ENCODE assay signal across 2 cellular contexts in the genomic region with DNA sequence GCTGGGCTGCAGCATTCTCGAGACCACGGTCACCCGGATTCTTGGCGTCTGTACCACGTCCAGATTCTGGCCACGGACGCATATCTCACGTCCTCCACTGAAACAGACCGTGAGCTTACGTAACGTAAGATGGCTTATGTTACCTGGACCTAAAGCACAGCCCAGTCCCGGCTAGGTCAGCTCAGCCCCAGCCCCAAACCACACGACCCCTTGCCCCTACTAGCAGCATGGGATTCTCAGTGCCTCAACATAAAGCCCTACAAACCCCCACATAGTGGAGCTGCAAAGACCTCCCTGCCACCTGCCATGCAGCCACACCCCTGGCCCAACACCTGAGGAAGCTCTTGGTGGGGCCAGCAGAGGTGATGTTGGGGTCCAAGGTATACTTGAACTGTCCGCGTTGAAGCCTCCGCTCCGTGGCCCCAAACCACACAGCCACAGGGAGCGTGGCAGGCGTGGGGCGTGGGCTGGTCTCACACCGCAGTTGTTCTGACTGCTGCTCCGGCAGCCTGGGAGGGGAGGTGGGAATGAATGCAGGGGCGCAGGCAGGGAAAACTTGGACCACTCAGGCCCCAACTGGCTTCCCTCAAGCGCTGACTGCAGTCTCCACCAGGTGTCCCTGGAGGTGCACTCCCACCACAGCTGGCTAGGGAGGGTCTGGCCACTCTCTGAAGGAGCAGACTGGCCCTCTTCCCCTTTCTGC.
TF ChIP-seq lines count a peak whose summit lies in the region.

No MANE protein-coding gene starts in this region.

TF ChIP-seq in GM23338, 12 proteins besides CTCF, POLR2A, EP300 and RAD21:
- TF ChIP-seq JUNB (IDR thresholded peaks at IDR 0.05; ENCODE audit: unreplicated experiment) (no peak), STAT1 (IDR thresholded peaks at IDR 0.05; ENCODE audit: unreplicated experiment) (no peak), NANOG (IDR thresholded peaks at IDR 0.05; ENCODE audit: borderline replicate concordance) (no peak), POLR2AphosphoS5 (IDR thresholded peaks at IDR 0.05; ENCODE audit: low read depth) (no peak; the same call in 1 of the 2 replicates), ZNF331 (CRISPR knock-in tag; IDR thresholded peaks at IDR 0.05; ENCODE audit: low read depth) (no peak)

TF ChIP-seq in SK-N-SH treated with all-trans-retinoic acid at 6 μM for 48 hours, 23 proteins besides CTCF, POLR2A, EP300 and RAD21:
- TF ChIP-seq TOX (CRISPR knock-in tag; IDR thresholded peaks at IDR 0.05; ENCODE audit: borderline replicate concordance) (no peak), BACH2 (CRISPR knock-in tag; IDR thresholded peaks at IDR 0.05; ENCODE audit: borderline replicate concordance) (no peak), ZNF565 (CRISPR knock-in tag; conservative IDR thresholded peaks at IDR 0.05; ENCODE audit: low read depth) (no peak), ISL1 (CRISPR knock-in tag; IDR thresholded peaks at IDR 0.05) (no peak), PPARA (CRISPR knock-in tag; IDR thresholded peaks at IDR 0.05; ENCODE audit: borderline replicate concordance) (no peak), SNAI2 (CRISPR knock-in tag; IDR thresholded peaks at IDR 0.05) (no peak), OSR1 (CRISPR knock-in tag; IDR thresholded peaks at IDR 0.05) (no peak), ZFP30 (CRISPR knock-in tag; IDR thresholded peaks at IDR 0.05) (no peak), GLIS3 (CRISPR knock-in tag; IDR thresholded peaks at IDR 0.05) (no peak), ZNF70 (CRISPR knock-in tag; IDR thresholded peaks at IDR 0.05) (no peak), ESRRG (CRISPR knock-in tag; IDR thresholded peaks at IDR 0.05) (no peak), ZNF8 (CRISPR knock-in tag; IDR thresholded peaks at IDR 0.05) (no peak)
- TF ChIP-seq, protein P1, sequence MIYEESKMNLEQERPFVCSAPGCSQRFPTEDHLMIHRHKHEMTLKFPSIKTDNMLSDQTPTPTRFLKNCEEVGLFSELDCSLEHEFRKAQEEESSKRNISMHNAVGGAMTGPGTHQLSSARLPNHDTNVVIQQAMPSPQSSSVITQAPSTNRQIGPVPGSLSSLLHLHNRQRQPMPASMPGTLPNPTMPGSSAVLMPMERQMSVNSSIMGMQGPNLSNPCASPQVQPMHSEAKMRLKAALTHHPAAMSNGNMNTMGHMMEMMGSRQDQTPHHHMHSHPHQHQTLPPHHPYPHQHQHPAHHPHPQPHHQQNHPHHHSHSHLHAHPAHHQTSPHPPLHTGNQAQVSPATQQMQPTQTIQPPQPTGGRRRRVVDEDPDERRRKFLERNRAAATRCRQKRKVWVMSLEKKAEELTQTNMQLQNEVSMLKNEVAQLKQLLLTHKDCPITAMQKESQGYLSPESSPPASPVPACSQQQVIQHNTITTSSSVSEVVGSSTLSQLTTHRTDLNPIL (CRISPR knock-in tag; IDR thresholded peaks at IDR 0.05; ENCODE audit: low read depth) = no peak
- TF ChIP-seq, protein P2, sequence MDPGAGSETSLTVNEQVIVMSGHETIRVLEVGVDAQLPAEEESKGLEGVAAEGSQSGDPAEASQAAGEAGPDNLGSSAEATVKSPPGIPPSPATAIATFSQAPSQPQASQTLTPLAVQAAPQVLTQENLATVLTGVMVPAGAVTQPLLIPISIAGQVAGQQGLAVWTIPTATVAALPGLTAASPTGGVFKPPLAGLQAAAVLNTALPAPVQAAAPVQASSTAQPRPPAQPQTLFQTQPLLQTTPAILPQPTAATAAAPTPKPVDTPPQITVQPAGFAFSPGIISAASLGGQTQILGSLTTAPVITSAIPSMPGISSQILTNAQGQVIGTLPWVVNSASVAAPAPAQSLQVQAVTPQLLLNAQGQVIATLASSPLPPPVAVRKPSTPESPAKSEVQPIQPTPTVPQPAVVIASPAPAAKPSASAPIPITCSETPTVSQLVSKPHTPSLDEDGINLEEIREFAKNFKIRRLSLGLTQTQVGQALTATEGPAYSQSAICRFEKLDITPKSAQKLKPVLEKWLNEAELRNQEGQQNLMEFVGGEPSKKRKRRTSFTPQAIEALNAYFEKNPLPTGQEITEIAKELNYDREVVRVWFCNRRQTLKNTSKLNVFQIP (CRISPR knock-in tag; IDR thresholded peaks at IDR 0.05; ENCODE audit: borderline replicate concordance, low read depth) = no peak
- TF ChIP-seq, protein P3, sequence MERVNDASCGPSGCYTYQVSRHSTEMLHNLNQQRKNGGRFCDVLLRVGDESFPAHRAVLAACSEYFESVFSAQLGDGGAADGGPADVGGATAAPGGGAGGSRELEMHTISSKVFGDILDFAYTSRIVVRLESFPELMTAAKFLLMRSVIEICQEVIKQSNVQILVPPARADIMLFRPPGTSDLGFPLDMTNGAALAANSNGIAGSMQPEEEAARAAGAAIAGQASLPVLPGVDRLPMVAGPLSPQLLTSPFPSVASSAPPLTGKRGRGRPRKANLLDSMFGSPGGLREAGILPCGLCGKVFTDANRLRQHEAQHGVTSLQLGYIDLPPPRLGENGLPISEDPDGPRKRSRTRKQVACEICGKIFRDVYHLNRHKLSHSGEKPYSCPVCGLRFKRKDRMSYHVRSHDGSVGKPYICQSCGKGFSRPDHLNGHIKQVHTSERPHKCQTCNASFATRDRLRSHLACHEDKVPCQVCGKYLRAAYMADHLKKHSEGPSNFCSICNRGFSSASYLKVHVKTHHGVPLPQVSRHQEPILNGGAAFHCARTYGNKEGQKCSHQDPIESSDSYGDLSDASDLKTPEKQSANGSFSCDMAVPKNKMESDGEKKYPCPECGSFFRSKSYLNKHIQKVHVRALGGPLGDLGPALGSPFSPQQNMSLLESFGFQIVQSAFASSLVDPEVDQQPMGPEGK (CRISPR knock-in tag; IDR thresholded peaks at IDR 0.05; ENCODE audit: borderline replicate concordance) = no peak
- TF ChIP-seq, protein P4, sequence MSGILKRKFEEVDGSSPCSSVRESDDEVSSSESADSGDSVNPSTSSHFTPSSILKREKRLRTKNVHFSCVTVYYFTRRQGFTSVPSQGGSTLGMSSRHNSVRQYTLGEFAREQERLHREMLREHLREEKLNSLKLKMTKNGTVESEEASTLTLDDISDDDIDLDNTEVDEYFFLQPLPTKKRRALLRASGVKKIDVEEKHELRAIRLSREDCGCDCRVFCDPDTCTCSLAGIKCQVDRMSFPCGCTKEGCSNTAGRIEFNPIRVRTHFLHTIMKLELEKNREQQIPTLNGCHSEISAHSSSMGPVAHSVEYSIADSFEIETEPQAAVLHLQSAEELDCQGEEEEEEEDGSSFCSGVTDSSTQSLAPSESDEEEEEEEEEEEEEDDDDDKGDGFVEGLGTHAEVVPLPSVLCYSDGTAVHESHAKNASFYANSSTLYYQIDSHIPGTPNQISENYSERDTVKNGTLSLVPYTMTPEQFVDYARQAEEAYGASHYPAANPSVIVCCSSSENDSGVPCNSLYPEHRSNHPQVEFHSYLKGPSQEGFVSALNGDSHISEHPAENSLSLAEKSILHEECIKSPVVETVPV (CRISPR knock-in tag; IDR thresholded peaks at IDR 0.05) = no peak
